10 cellular contexts compared by ENCODE assay signal in the genomic region with DNA sequence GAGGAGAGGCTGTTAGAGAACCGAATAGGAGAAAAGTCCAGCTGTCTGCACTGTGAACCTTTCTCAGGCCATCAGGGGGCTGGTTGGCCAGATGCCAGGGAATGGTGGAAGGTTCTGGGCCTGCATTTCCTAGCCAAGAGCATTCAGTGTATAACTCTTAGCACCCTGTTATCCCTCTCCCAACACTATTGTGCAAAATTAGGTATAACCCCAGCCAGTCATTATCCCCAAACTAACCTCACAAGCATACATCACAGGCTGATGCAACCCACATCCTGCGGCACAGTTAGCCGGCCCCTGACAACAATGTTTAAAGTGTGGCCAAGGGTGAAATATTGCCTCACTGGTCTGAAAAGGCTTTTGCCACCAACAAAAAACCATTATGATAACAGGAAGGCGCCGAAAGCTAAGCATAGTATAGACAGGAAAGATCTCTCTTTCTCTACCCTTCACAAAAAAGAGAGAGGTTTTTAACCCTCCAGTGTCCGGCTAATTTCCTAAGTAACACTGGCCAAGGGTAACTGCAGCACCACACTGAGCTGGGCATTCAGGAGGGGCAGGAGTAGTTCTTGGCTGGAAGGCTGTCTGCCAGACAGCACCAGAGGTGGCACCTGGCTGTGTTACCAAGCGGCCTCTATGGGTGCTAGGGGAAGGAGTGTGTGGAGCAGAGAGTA.
DNase-seq lines count a peak whose midpoint lies in the region; ATAC-seq, FAIRE-seq and TF ChIP-seq lines count a peak whose summit lies in the region.
"Had no signal": no experiment of that assay in that cellular context is flagged by ENCODE, and none has a peak within 500 bp of the region (broad histone marks: within the 10 kb centered on the region; RNA-seq: fewer than 3 reads in every experiment).

No MANE protein-coding gene starts in this region.

- no peaks in the 10 kb centered on the region for H3K27me3 ChIP-seq in heart left ventricle

- DNase-seq in stimulated activated CD4-positive, alpha-beta T cell treated with anti-CD3 and anti-CD28 coated beads, Interleukin-12 subunit alpha, Interleukin-12 subunit beta, amount 100 ng/mL, for 48 hours (ENCODE audit: low read depth in 2 of 3, low spot score in 1 of 3), result peak in 2 of 3 donors; percentile 8 to 11
- DNase-seq in stimulated activated CD4-positive, alpha-beta T cell treated with anti-CD3 and anti-CD28 coated beads, Interleukin-4, amount 100 ng/mL, for 4 hours, result no peak
- DNase-seq in activated CD4-positive, alpha-beta T cell treated with anti-CD3 and anti-CD28 coated beads, Interleukin-2, amount 50 U/mL, for 48 hours, result peak; percentile 9 to 20
- DNase-seq in heart left ventricle (peak in 1 of 5 donors; percentile 51), urothelium cell line (ENCODE audit: low spot score) (peak; percentile 43), NCI-H2196 (lab: John Stamatoyannopoulos, UW; ENCODE audit: unreplicated experiment) (no peak), NCI-H2227 (lab: John Stamatoyannopoulos, UW; ENCODE audit: unreplicated experiment) (no peak)
- DNase-seq: central memory CD4-positive, alpha-beta T cell had no signal

- FAIRE-seq in urothelium cell line (lab: Jason Lieb, UNC), result no peak
- FAIRE-seq: G401.6 had no signal

- H3K9me3 ChIP-seq in heart left ventricle, result no peaks in the 10 kb centered on the region

- 56 to 80% (median 67%) methylated on average over 7 of the region's 7 CpGs for WGBS in heart left ventricle, 4 donors

- intact Hi-C loops in heart left ventricle (cut with DNase I), result loop anchor here in 1 of 10 donors (5.0 kb wide), 1 partner anchor 37 kb away; no protein-coding TSS in a partner anchor

- TF ChIP-seq POLR2A in heart left ventricle (IDR thresholded peaks at IDR 0.05), result no peak

- no peak for TF ChIP-seq CTCF in heart left ventricle (IDR thresholded peaks at IDR 0.05)

- H3K4me1 ChIP-seq in heart left ventricle, result peaks cover 0 to 18% (median 0%) of the 10 kb centered on the region in 12 donors

- no peak overlapping the region for H3K27ac ChIP-seq in heart left ventricle

- ATAC-seq in heart left ventricle (peak in 3 of 4 donors; percentile 9 to 53 (median 47)), GM19452 (IDR thresholded peaks at IDR 0.05; ENCODE audit: unreplicated experiment) (no peak)

- no peak overlapping the region for H3K4me3 ChIP-seq in heart left ventricle

- H3K36me3 ChIP-seq in heart left ventricle, result no peaks in the 10 kb centered on the region

Comparison
In these comparisons a context has a peak if more than half of its experiments do, and no peak if none do; other contexts are left out.
1. DNase-seq: peak in stimulated activated CD4-positive, alpha-beta T cell treated with anti-CD3 and anti-CD28 coated beads, Interleukin-12 subunit alpha, Interleukin-12 subunit beta, amount 100 ng/mL, for 48 hours (2 of 3), activated CD4-positive, alpha-beta T cell treated with anti-CD3 and anti-CD28 coated beads, Interleukin-2, amount 50 U/mL, for 48 hours (2 of 2) and urothelium cell line (single experiment); none in stimulated activated CD4-positive, alpha-beta T cell treated with anti-CD3 and anti-CD28 coated beads, Interleukin-4, amount 100 ng/mL, for 4 hours (0 of 2), NCI-H2196 (single experiment) and NCI-H2227 (single experiment).